Comparison of ENCODE assay signal across 21 cellular contexts in the genomic region with DNA sequence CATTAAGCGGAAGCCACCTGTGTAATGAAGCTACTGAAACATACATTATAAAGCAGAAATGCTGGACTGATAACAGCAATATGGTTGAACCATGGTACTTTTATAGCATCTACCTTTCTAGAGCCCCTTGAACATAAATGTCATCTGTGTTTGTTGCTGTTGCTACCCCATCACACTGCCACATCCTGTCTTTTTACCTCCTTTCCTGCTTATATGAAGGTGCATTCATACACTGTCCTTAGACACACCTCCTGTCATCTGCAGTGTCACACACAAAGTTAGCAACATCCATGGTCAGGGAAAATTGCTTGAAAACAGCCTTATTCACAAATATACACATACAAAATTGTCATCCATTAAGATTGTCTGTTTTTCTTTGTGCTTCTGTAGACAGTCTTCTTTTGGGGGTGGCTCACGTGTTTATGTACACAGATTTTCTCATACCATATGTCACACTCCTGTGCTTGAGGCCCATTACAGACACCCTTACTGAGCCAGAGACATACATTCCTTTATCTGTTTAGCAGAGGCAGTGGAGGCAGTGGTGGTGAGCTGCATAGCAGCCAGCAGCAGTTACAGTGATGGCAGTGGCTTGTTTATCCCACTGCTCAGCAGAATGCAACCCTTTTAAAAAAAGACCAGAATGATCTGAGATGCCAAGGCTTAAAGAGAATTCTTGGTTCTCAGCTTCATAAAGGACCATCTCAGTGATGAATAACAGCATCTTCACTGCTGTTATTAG. TPM values are rescaled to one million over a fixed set of nuclear protein-coding genes. Genes with fewer than 3 reads are reported as not detected.
DNase-seq lines count a peak whose midpoint lies in the region; ATAC-seq and TF ChIP-seq lines count a peak whose summit lies in the region.
"Had no signal": no experiment of that assay in that cellular context is flagged by ENCODE, and none has a peak within 500 bp of the region (broad histone marks: within the 10 kb centered on the region; RNA-seq: fewer than 3 reads in every experiment).

No MANE protein-coding gene starts in this region.

- peak; percentile 50 to 59 for ATAC-seq in CD4-positive, CD25-positive, alpha-beta regulatory T cell (ENCODE audit: low read depth in 2 of 2)
- ATAC-seq in CD4-positive, alpha-beta T cell (ENCODE audit: poor library complexity): peak; percentile 51
- peak; percentile 11 for ATAC-seq in esophagus mucosa
- no peak for ATAC-seq in GM21529 (IDR thresholded peaks at IDR 0.05; ENCODE audit: unreplicated experiment)
- ATAC-seq: HCT116 had no signal

- CTCF ChIA-PET in CD4-positive, alpha-beta T cell (lab: Charles Lee): interaction anchor here (2.0 kb wide), 2 partner anchors 110 to 112 kb away, joined by 5 to 7 read pairs; no protein-coding TSS in a partner anchor

- H3K4me3 Mint-ChIP-seq in CD4-positive, CD25-positive, alpha-beta regulatory T cell: no peak overlapping the region
- no peak overlapping the region for H3K4me3 Mint-ChIP-seq in CD4-positive, alpha-beta T cell

- H3K27ac ChIP-seq in CD4-positive, CD25-positive, alpha-beta regulatory T cell (ENCODE audit: insufficient read depth, low read length, poor library complexity, severe bottlenecking): no peak overlapping the region
- no peak overlapping the region for H3K27ac ChIP-seq in CD4-positive, alpha-beta T cell (ENCODE audit: low read depth, low read length)
- H3K27ac ChIP-seq: KMS-11, SJCRH30 had no signal

- no peak for TF ChIP-seq CTCF in CD4-positive, alpha-beta T cell (IDR thresholded peaks at IDR 0.05)

- POLR2A ChIA-PET in CD4-positive, alpha-beta T cell (lab: Charles Lee): interaction anchor here (0.6 kb wide), 1 partner anchor 26 kb away, joined by 3 read pairs; the partner anchor contains the start of genes ACOT13 and TDP2

- H3K27me3 Mint-ChIP-seq in CD4-positive, CD25-positive, alpha-beta regulatory T cell: no peaks in the 10 kb centered on the region
- H3K27me3 Mint-ChIP-seq in CD4-positive, alpha-beta T cell: no peaks in the 10 kb centered on the region

- no peaks in the 10 kb centered on the region for H3K36me3 ChIP-seq in CD4-positive, CD25-positive, alpha-beta regulatory T cell (ENCODE audit: control insufficient read depth, insufficient read depth, low read length)
- H3K36me3 ChIP-seq: BE2C, SJCRH30 had no signal

- H3K27ac Mint-ChIP-seq in CD4-positive, CD25-positive, alpha-beta regulatory T cell: peak overlapping the region in 1 of 3 donors; percentile 56
- no peak overlapping the region for H3K27ac Mint-ChIP-seq in CD4-positive, alpha-beta T cell

- H3K4me3 ChIP-seq in CD4-positive, CD25-positive, alpha-beta regulatory T cell (ENCODE audit: low read depth, low read length): no peak overlapping the region
- H3K4me3 ChIP-seq: SJCRH30 had no signal

- no peaks in the 10 kb centered on the region for H3K27me3 ChIP-seq in CD4-positive, CD25-positive, alpha-beta regulatory T cell (ENCODE audit: control insufficient read depth, insufficient read depth, low read length)
- H3K27me3 ChIP-seq in CD4-positive, alpha-beta T cell (ENCODE audit: control insufficient read depth, insufficient read depth, low read length): no peaks in the 10 kb centered on the region
- H3K27me3 ChIP-seq: BE2C, SJCRH30 had no signal

- peaks cover 10 to 18% (median 15%) of the 10 kb centered on the region in 4 donors for H3K4me1 Mint-ChIP-seq in CD4-positive, CD25-positive, alpha-beta regulatory T cell
- H3K4me1 Mint-ChIP-seq in CD4-positive, alpha-beta T cell (ENCODE audit: low read depth): peaks cover 20% of the 10 kb centered on the region

- intact Hi-C loops in CD4-positive, alpha-beta T cell (cut with DNase I, micrococcal nuclease): loop anchor here in 1 of 2 experiments (5.0 to 10.0 kb wide), 2 partner anchors 198 to 266 kb away; partner anchors contain the start of gene ALDH5A1

- peaks cover 0 to 1% (median 0%) of the 10 kb centered on the region in 7 donors for H3K9me3 Mint-ChIP-seq in CD4-positive, CD25-positive, alpha-beta regulatory T cell
- H3K9me3 Mint-ChIP-seq in CD4-positive, alpha-beta T cell: no peaks in the 10 kb centered on the region

- no peaks in the 10 kb centered on the region for H3K4me1 ChIP-seq in CD4-positive, CD25-positive, alpha-beta regulatory T cell (ENCODE audit: control insufficient read depth, insufficient read depth, low read length, poor library complexity, severe bottlenecking)
- H3K4me1 ChIP-seq: BE2C, SJCRH30 had no signal

- no peaks in the 10 kb centered on the region for H3K9me3 ChIP-seq in CD4-positive, CD25-positive, alpha-beta regulatory T cell (ENCODE audit: control insufficient read depth in 2 of 2, low read length in 2 of 2)
- no peaks in the 10 kb centered on the region for H3K9me3 ChIP-seq in CD4-positive, alpha-beta T cell (ENCODE audit: control insufficient read depth, low read length)
- H3K9me3 ChIP-seq: BE2C, SJCRH30 had no signal

- H3K36me3 Mint-ChIP-seq in CD4-positive, CD25-positive, alpha-beta regulatory T cell: peaks cover 4% of the 10 kb centered on the region
- no peaks in the 10 kb centered on the region for H3K36me3 Mint-ChIP-seq in CD4-positive, alpha-beta T cell (ENCODE audit: low read depth)

- peak in 1 of 3 donors; percentile 38 for DNase-seq in CD4-positive, CD25-positive, alpha-beta regulatory T cell
- no peak for DNase-seq in CD4-positive, alpha-beta T cell
- DNase-seq in NCI-H82 (lab: John Stamatoyannopoulos, UW): peak; percentile 75
- no peak for DNase-seq in SHP77 treated with DMSO at 0.1 percent for 48 hours (lab: John Stamatoyannopoulos, UW)
- DNase-seq in middle frontal gyrus (ENCODE audit: extremely low spot score, low spot score): no peak
- DNase-seq in effector CD4-positive, alpha-beta T cell: no peak
- DNase-seq: BE2C; DMS153; EL; NCI-H1417; NCI-H2029; NCI-H510A treated with DMSO at 0.1 percent for 48 hours; NK-92 treated with Interleukin-12 subunit alpha and Interleukin-12 subunit beta, amount 100 ng/mL, for 24 hours; OCI-M1; RPMI8226; SJCRH30 had no signal

RNA-seq across cellular contexts. Expression of gene C6orf62, which starts 25.9 kb away (rescaled TPM):
- 124 TPM for total RNA-seq in CD4-positive, CD25-positive, alpha-beta regulatory T cell
- 100 to 1,000 TPM in 1 of 4 donors, 10 to 100 TPM in 3; 91.7 to 106 (median 98.6) TPM for polyA plus RNA-seq in CD4-positive, CD25-positive, alpha-beta regulatory T cell
- 100 to 1,000 TPM; 108 to 111 TPM for total RNA-seq in CD4-positive, alpha-beta T cell
- total RNA-seq in esophagus mucosa: 63.0 TPM

RNA-seq across cellular contexts. Expression of gene ACOT13, which starts 26.1 kb away (rescaled TPM):
- 2.9 TPM for total RNA-seq in CD4-positive, CD25-positive, alpha-beta regulatory T cell
- 10 to 100 TPM; 14.3 to 26.7 (median 17.2) TPM for polyA plus RNA-seq in CD4-positive, CD25-positive, alpha-beta regulatory T cell
- total RNA-seq in CD4-positive, alpha-beta T cell: 1 to 10 TPM; 1.5 TPM
- total RNA-seq in esophagus mucosa: 11.2 TPM

RNA-seq across cellular contexts. Expression of gene TDP2, which starts 26.3 kb away (rescaled TPM):
- 43.2 TPM for total RNA-seq in CD4-positive, CD25-positive, alpha-beta regulatory T cell
- 10 to 100 TPM; 55.2 to 68.6 (median 57.1) TPM for polyA plus RNA-seq in CD4-positive, CD25-positive, alpha-beta regulatory T cell
- total RNA-seq in CD4-positive, alpha-beta T cell: 10 to 100 TPM; 63.9 to 64.6 TPM
- 16.1 TPM for total RNA-seq in esophagus mucosa

RNA-seq across cellular contexts. Expression of gene KIAA0319, which starts 47.0 kb away (rescaled TPM):
- not detected for total RNA-seq in CD4-positive, CD25-positive, alpha-beta regulatory T cell
- under 1 TPM in 1 of 4 donors, not detected in 3; 0.02 TPM for polyA plus RNA-seq in CD4-positive, CD25-positive, alpha-beta regulatory T cell
- not detected for total RNA-seq in CD4-positive, alpha-beta T cell
- not detected for total RNA-seq in esophagus mucosa
- total RNA-seq: MCF 10A, SJCRH30 had no signal
